Comparison of ENCODE assay signal across 9 cellular contexts in genomic region chr12:58919271-58920101, GRCh38. TPM values are rescaled to one million over a fixed set of nuclear protein-coding genes. Genes with fewer than 3 reads are reported as not detected.
DNase-seq lines count a peak whose midpoint lies in the region; ATAC-seq and TF ChIP-seq lines count a peak whose summit lies in the region.
"Had no signal": no experiment of that assay in that cellular context is flagged by ENCODE, and none has a peak within 500 bp of the region (broad histone marks: within the 10 kb centered on the region; RNA-seq: fewer than 3 reads in every experiment).

No MANE protein-coding gene starts in this region.

- peak overlapping the region; percentile 87 to 94 (median 91) for H3K4me3 Mint-ChIP-seq in brain
- no peak overlapping the region for H3K4me3 Mint-ChIP-seq in activated T-helper 17 cell treated with anti-CD3 and anti-CD28 coated beads, Interleukin-2, amount 50 U/mL, for 72 hours
- H3K4me3 Mint-ChIP-seq: central memory CD8-positive, alpha-beta T cell had no signal

- H3K27me3 Mint-ChIP-seq in brain, result peaks cover 16% of the 10 kb centered on the region
- H3K27me3 Mint-ChIP-seq in activated T-helper 17 cell treated with anti-CD3 and anti-CD28 coated beads, Interleukin-2, amount 50 U/mL, for 72 hours, result peaks cover 31% of the 10 kb centered on the region
- H3K27me3 Mint-ChIP-seq: central memory CD8-positive, alpha-beta T cell had no signal

- H3K27ac Mint-ChIP-seq in brain, result peak overlapping the region; percentile 87 to 98 (median 95)
- no peak overlapping the region for H3K27ac Mint-ChIP-seq in activated T-helper 17 cell treated with anti-CD3 and anti-CD28 coated beads, Interleukin-2, amount 50 U/mL, for 72 hours

- WGBS in stomach, 5 donors, result 1 to 3% (median 1%) methylated on average over 35 to 49 of the region's 49 CpGs

- DNase-seq in A172 (ENCODE audit: low spot score), result peak; percentile 54
- DNase-seq in LoVo (ENCODE audit: low spot score), result peak; percentile 50
- DNase-seq in iris pigment epithelial cell (ENCODE audit: low read depth), result peak; percentile 72
- no peak for DNase-seq in stomach
- no peak for DNase-seq in G401 (ENCODE audit: low spot score)

- H3K27me3 ChIP-seq in stomach, result peaks cover 0 to 12% (median 4%) of the 10 kb centered on the region in 3 donors

- H3K27ac ChIP-seq in stomach, result peak overlapping the region; percentile 95 to 99 (median 97)

- no peak for TF ChIP-seq EP300 in stomach (IDR thresholded peaks at IDR 0.05)

- peaks cover 0 to 43% (median 20%) of the 10 kb centered on the region in 4 donors for H3K4me1 ChIP-seq in stomach

- in situ Hi-C loops in G401 (cut with HindIII; ENCODE audit: low sequenced_read_pairs), result no loop called here

- peaks cover 52% of the 10 kb centered on the region for H3K4me1 Mint-ChIP-seq in brain
- no peaks in the 10 kb centered on the region for H3K4me1 Mint-ChIP-seq in activated T-helper 17 cell treated with anti-CD3 and anti-CD28 coated beads, Interleukin-2, amount 50 U/mL, for 72 hours
- H3K4me1 Mint-ChIP-seq: central memory CD8-positive, alpha-beta T cell had no signal

- H3K36me3 ChIP-seq in stomach, result no peaks in the 10 kb centered on the region

- H3K9me3 Mint-ChIP-seq in brain, result no peaks in the 10 kb centered on the region
- peaks cover 7% of the 10 kb centered on the region for H3K9me3 Mint-ChIP-seq in activated T-helper 17 cell treated with anti-CD3 and anti-CD28 coated beads, Interleukin-2, amount 50 U/mL, for 72 hours

- H3K36me3 Mint-ChIP-seq in brain, result no peaks in the 10 kb centered on the region
- no peaks in the 10 kb centered on the region for H3K36me3 Mint-ChIP-seq in activated T-helper 17 cell treated with anti-CD3 and anti-CD28 coated beads, Interleukin-2, amount 50 U/mL, for 72 hours (ENCODE audit: low read depth)

- TF ChIP-seq CTCF in brain (conservative IDR thresholded peaks at IDR 0.05) (no peak), stomach (IDR thresholded peaks at IDR 0.05) (no peak)

- no peaks in the 10 kb centered on the region for H3K9me3 ChIP-seq in stomach

- ATAC-seq in GM18870 (IDR thresholded peaks at IDR 0.05; ENCODE audit: unreplicated experiment), result peak; percentile 49
- ATAC-seq in activated T-helper 17 cell treated with anti-CD3 and anti-CD28 coated beads, Interleukin-2, amount 50 U/mL, for 72 hours (replicated peaks), result no peak

- peak overlapping the region; percentile 79 to 87 (median 84) for H3K4me3 ChIP-seq in stomach

- TF ChIP-seq POLR2A in stomach (IDR thresholded peaks at IDR 0.05), result no peak

- intact Hi-C loops in stomach (cut with DNase I; ENCODE audit: low total_unique reads), result no loop called here

RNA-seq across cellular contexts. Expression of gene LRIG3, which starts 0.8 kb away (rescaled TPM):
- total RNA-seq in A172 (2014; rRNA removed; shearing (Covaris generic)), result 17.9 and 30.7 TPM in 2 replicates
- 4.8 TPM for polyA plus RNA-seq in brain (ENCODE audit: insufficient read depth, low read depth, low replicate concordance)
- total RNA-seq in stomach, result 100 to 1,000 TPM in 3 of 5 donors, 10 to 100 TPM in 2; 41.4 to 330 (median 178) TPM
- 10 to 100 TPM in 1 of 3 donors, 1 to 10 TPM in 2; 4.8 to 12.4 (median 7.2) TPM for polyA plus RNA-seq in stomach
- total RNA-seq in activated T-helper 17 cell treated with anti-CD3 and anti-CD28 coated beads, Interleukin-2, amount 50 U/mL, for 72 hours, result not detected
- total RNA-seq in G401 (2014; rRNA removed; shearing (Covaris generic)), result 0.58 and 0.74 TPM in 2 replicates

Comparison
In these comparisons a context has a peak if more than half of its experiments do, and no peak if none do; other contexts are left out.
1. DNase-seq: peak in A172 (single experiment), LoVo (single experiment) and iris pigment epithelial cell (single experiment); none in stomach (single experiment) and G401 (single experiment).
2. RNA of gene LRIG3, which starts 0.8 kb away (total RNA-seq): 41.4 to 330 TPM in stomach and 17.9 to 30.7 TPM in A172; 0.58 to 0.74 TPM in G401 and not detected in activated T-helper 17 cell treated with anti-CD3 and anti-CD28 coated beads, Interleukin-2, amount 50 U/mL, for 72 hours; every median in the first group is over 10 times any median in the second.